In genomic region chr1:152188673-152189591, GRCh38 we compare ENCODE assay signal across 8 cellular contexts. TPM values are rescaled to one million over a fixed set of nuclear protein-coding genes. Genes with fewer than 3 reads are reported as not detected.
A peak's percentile ranks its signal among the peaks of the same experiment; 100 is the strongest.
DNase-seq lines count a peak whose midpoint lies in the region; ATAC-seq and TF ChIP-seq lines count a peak whose summit lies in the region.

No MANE protein-coding gene starts in this region.

- DNase-seq in DMS 273 (lab: John Stamatoyannopoulos, UW; ENCODE audit: unreplicated experiment) (peak; percentile 47), DMS 273 treated with DMSO at 0.1 percent for 48 hours (lab: John Stamatoyannopoulos, UW) (no peak), NCI-H1048 (lab: John Stamatoyannopoulos, UW) (peak; percentile 53), right lobe of liver (peak; percentile 76 to 81 (median 81))
- DNase-seq in activated CD4-positive, CD25-positive, alpha-beta regulatory T cell treated with anti-CD3 and anti-CD28 coated beads, Interleukin-2, amount 50 U/mL, for 72 hours, result peak; percentile 83
- DNase-seq in central memory CD8-positive, alpha-beta T cell (ENCODE audit: low spot score in 2 of 2), result peak; percentile 53 to 67
- DNase-seq in stimulated activated CD4-positive, alpha-beta T cell treated with anti-CD3 and anti-CD28 coated beads, Interleukin-4, amount 100 ng/mL, for 4 hours, result peak; percentile 69 to 80

- peak overlapping the region; percentile 60 for H3K27ac Mint-ChIP-seq in central memory CD8-positive, alpha-beta T cell (ENCODE audit: low read depth)

- peak overlapping the region; percentile 36 to 62 (median 41) for H3K4me3 ChIP-seq in right lobe of liver

- no peaks in the 10 kb centered on the region for H3K27me3 ChIP-seq in right lobe of liver

- no peaks in the 10 kb centered on the region for H3K9me3 Mint-ChIP-seq in central memory CD8-positive, alpha-beta T cell

- H3K27ac ChIP-seq in right lobe of liver, result peak overlapping the region in 1 of 3 donors; percentile 26

- peaks cover 15% of the 10 kb centered on the region for H3K27me3 Mint-ChIP-seq in central memory CD8-positive, alpha-beta T cell

- H3K9me3 ChIP-seq in right lobe of liver, result no peaks in the 10 kb centered on the region

- no peak for TF ChIP-seq POLR2A in right lobe of liver (IDR thresholded peaks at IDR 0.05)

- 7% methylated on average over 21 of the region's 62 CpGs for WGBS in right lobe of liver (ENCODE audit: insufficient coverage, low coverage, low lambda C conversion rate, missing lambda C conversion rate)

- peaks cover 3% of the 10 kb centered on the region for H3K36me3 Mint-ChIP-seq in central memory CD8-positive, alpha-beta T cell (ENCODE audit: insufficient read depth)

- H3K4me3 Mint-ChIP-seq in central memory CD8-positive, alpha-beta T cell, result peak overlapping the region; percentile 76

- intact Hi-C loops in right lobe of liver (cut with DNase I), result loop anchor here (10.0 kb wide), 2 partner anchors 134 to 256 kb away; no protein-coding TSS in a partner anchor

- H3K36me3 ChIP-seq in right lobe of liver, result no peaks in the 10 kb centered on the region

- peak; percentile 70 to 91 (median 82) for TF ChIP-seq CTCF in right lobe of liver (IDR thresholded peaks at IDR 0.05)

- H3K4me1 Mint-ChIP-seq in central memory CD8-positive, alpha-beta T cell, result peaks cover 9% of the 10 kb centered on the region

- ATAC-seq in central memory CD8-positive, alpha-beta T cell (replicated peaks; ENCODE audit: extremely low read depth, poor library complexity, severe bottlenecking), result peak; percentile 61
- ATAC-seq in right lobe of liver (peak; percentile 73 to 83 (median 75)), GM21447 (IDR thresholded peaks at IDR 0.05; ENCODE audit: unreplicated experiment) (no peak)

- peaks cover 0 to 18% (median 2%) of the 10 kb centered on the region in 4 donors for H3K4me1 ChIP-seq in right lobe of liver

RNA-seq across cellular contexts. Expression of gene RPTN, which starts 29.9 kb away (rescaled TPM):
- total RNA-seq in right lobe of liver, result not detected

RNA-seq across cellular contexts. Expression of gene HRNR, which starts 35.1 kb away (rescaled TPM):
- total RNA-seq in right lobe of liver, result not detected
